ENCODE assay signal across 24 cellular contexts in genomic region chr11:30527566-30527965, GRCh38. TPM values are rescaled to one million over a fixed set of nuclear protein-coding genes. Genes with fewer than 3 reads are reported as not detected.
"Had no signal": no experiment of that assay in that cellular context is flagged by ENCODE, and none has a peak within 500 bp of the region (broad histone marks: within the 10 kb centered on the region; RNA-seq: fewer than 3 reads in every experiment).

No MANE protein-coding gene starts in this region.

- H3K27ac Mint-ChIP-seq: nephron progenitor cell; stimulated activated naive B cell treated with anti-CD40 and anti-IgM and Interleukin-4, amounts not matched to agents 10 μg/mL and 1 μg/mL and 100 μg/mL, for 72 hours; stimulated activated naive CD8-positive, alpha-beta T cell treated with anti-CD3 and anti-CD28 coated beads, Interleukin-15, amount 100 ng/mL, for 72 hours had no signal

- H3K36me3 Mint-ChIP-seq: naive B cell; stimulated activated naive B cell treated with anti-CD40 and anti-IgM and Interleukin-4, amounts not matched to agents 10 μg/mL and 1 μg/mL and 100 μg/mL, for 72 hours had no signal

- H3K4me3 ChIP-seq: colonic mucosa, heart left ventricle, lung, ovary, sigmoid colon, skin epidermis, testis, transverse colon had no signal

- H3K4me1 Mint-ChIP-seq: naive B cell; stimulated activated naive B cell treated with anti-CD40 and anti-IgM and Interleukin-4, amounts not matched to agents 10 μg/mL and 1 μg/mL and 100 μg/mL, for 72 hours; stimulated activated naive CD8-positive, alpha-beta T cell treated with anti-CD3 and anti-CD28 coated beads, Interleukin-15, amount 100 ng/mL, for 72 hours had no signal

- H3K27me3 Mint-ChIP-seq: naive B cell; stimulated activated naive B cell treated with anti-CD40 and anti-IgM and Interleukin-4, amounts not matched to agents 10 μg/mL and 1 μg/mL and 100 μg/mL, for 72 hours had no signal

- DNase-seq: colonic mucosa; dermis blood vessel endothelial cell; erythroblast; foreskin melanocyte; heart left ventricle; hippocampal formation; left colon; left ventricle myocardium superior; mesenchymal stem cell; naive B cell; nephron progenitor cell; nucleus accumbens; ovary; sigmoid colon; stimulated activated CD4-positive, alpha-beta T cell treated with anti-CD3 and anti-CD28 coated beads, Interleukin-2, amount 100 ng/mL, for 24 hours; stimulated activated CD4-positive, alpha-beta T cell treated with anti-CD3 and anti-CD28 coated beads, Interleukin-4, amount 100 ng/mL, for 4 hours; stimulated activated naive B cell treated with anti-CD40 and anti-IgM and Interleukin-4, amounts not matched to agents 10 μg/mL and 1 μg/mL and 100 μg/mL, for 72 hours; stimulated activated naive CD8-positive, alpha-beta T cell treated with anti-CD3 and anti-CD28 coated beads, Interleukin-15, amount 100 ng/mL, for 72 hours; testis; transverse colon had no signal

- H3K9me3 ChIP-seq: colonic mucosa, heart left ventricle, ovary, sigmoid colon, testis, transverse colon had no signal

- H3K4me3 Mint-ChIP-seq: naive B cell; nephron progenitor cell; stimulated activated naive B cell treated with anti-CD40 and anti-IgM and Interleukin-4, amounts not matched to agents 10 μg/mL and 1 μg/mL and 100 μg/mL, for 72 hours; stimulated activated naive CD8-positive, alpha-beta T cell treated with anti-CD3 and anti-CD28 coated beads, Interleukin-15, amount 100 ng/mL, for 72 hours had no signal

- ATAC-seq: heart left ventricle; left ventricle myocardium superior; stimulated activated naive B cell treated with anti-CD40 and anti-IgM and Interleukin-4, amounts not matched to agents 10 μg/mL and 1 μg/mL and 100 μg/mL, for 72 hours; stimulated activated naive CD8-positive, alpha-beta T cell treated with anti-CD3 and anti-CD28 coated beads, Interleukin-15, amount 100 ng/mL, for 72 hours had no signal

- H3K27me3 ChIP-seq: colonic mucosa, heart left ventricle, ovary, sigmoid colon, testis, transverse colon had no signal

- H3K4me1 ChIP-seq: colonic mucosa, sigmoid colon, testis, transverse colon had no signal

- H3K36me3 ChIP-seq: colonic mucosa, heart left ventricle, ovary, sigmoid colon, transverse colon had no signal

- H3K27ac ChIP-seq: colonic mucosa, heart left ventricle, ovary, sigmoid colon, skin epidermis, testis, transverse colon had no signal

- H3K9me3 Mint-ChIP-seq: naive B cell; nephron progenitor cell; stimulated activated naive B cell treated with anti-CD40 and anti-IgM and Interleukin-4, amounts not matched to agents 10 μg/mL and 1 μg/mL and 100 μg/mL, for 72 hours; stimulated activated naive CD8-positive, alpha-beta T cell treated with anti-CD3 and anti-CD28 coated beads, Interleukin-15, amount 100 ng/mL, for 72 hours had no signal

RNA-seq across cellular contexts. Expression of gene MPPED2, which starts 58.6 kb away (rescaled TPM):
- total RNA-seq: endothelial cell of umbilical vein, glomerular endothelial cell had no signal
- polyA plus RNA-seq: endothelial cell of umbilical vein had no signal
